29 cellular contexts compared by ENCODE assay signal in the genomic region with DNA sequence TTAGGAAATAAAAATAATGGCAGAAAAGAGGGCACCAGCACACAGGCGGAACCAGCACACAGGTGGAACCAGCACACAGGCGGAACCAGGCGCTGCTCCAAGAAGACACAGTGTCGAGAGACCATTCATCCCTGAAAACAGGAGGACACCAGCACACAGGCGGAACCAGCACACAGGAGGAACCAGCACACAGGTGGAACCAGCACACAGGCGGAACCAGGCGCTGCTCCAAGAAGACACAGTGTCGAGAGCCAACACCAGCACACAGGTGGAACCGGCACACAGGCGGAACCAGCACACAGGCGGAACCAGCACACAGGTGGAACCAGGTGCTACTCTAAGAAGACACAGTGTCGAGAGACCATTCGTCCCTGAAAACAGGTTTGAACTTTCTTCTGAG.
"Had no signal": no experiment of that assay in that cellular context is flagged by ENCODE, and none has a peak within 500 bp of the region (broad histone marks: within the 10 kb centered on the region; RNA-seq: fewer than 3 reads in every experiment).

No MANE protein-coding gene starts in this region.

- H3K27ac ChIP-seq: brain microvascular endothelial cell, esophagus squamous epithelium, gastroesophageal sphincter had no signal

- DNase-seq: activated CD4-positive, alpha-beta memory T cell treated with anti-CD3 and anti-CD28 coated beads for 36 hours; activated CD4-positive, alpha-beta T cell treated with anti-CD3 and anti-CD28 coated beads for 36 hours; activated CD4-positive, alpha-beta T cell treated with anti-CD3 and anti-CD28 coated beads, Interleukin-2, amount 10 ng/mL, durations not matched to agents 24 days and 14 days; activated CD4-positive, CD25-positive, alpha-beta regulatory T cell; activated CD4-positive, CD25-positive, alpha-beta regulatory T cell treated with anti-CD3 and anti-CD28 coated beads, Interleukin-2, amount 50 U/mL, for 72 hours; activated CD8-positive, alpha-beta memory T cell treated with anti-CD3 and anti-CD28 coated beads, Interleukin-2, amount 10 ng/mL, durations not matched to agents 7 days and 5 days; activated CD8-positive, alpha-beta memory T cell treated with anti-CD3 and anti-CD28 coated beads, Interleukin-2, amount 50 U/mL, for 4 hours; activated CD8-positive, alpha-beta T cell treated with anti-CD3 and anti-CD28 coated beads, Interleukin-2, amount 10 ng/mL, durations not matched to agents 7 days and 5 days; activated gamma-delta T cell treated with Interleukin-2 at 50 U/mL for 16 hours; activated naive CD4-positive, alpha-beta T cell treated with anti-CD3 and anti-CD28 coated beads, Interleukin-2, amount 50 U/mL, for 16 hours; activated naive CD4-positive, alpha-beta T cell treated with Interleukin-2 at 50 U/mL for 16 hours; activated T-cell treated with anti-CD3 and anti-CD28 coated beads, Interleukin-2, amount 50 U/mL, for 1 hour; activated T-cell treated with anti-CD3 and anti-CD28 coated beads, Interleukin-2, amount 50 U/mL, for 48 hours; amniotic stem cell; anterior cingulate cortex; brain microvascular endothelial cell; cortex of kidney; dermis blood vessel endothelial cell; effector CD4-positive, alpha-beta T cell; effector memory CD8-positive, alpha-beta T cell; erythroblast; esophagus squamous epithelium; foreskin melanocyte; T-helper 2 cell had no signal

- ATAC-seq: activated CD4-positive, alpha-beta T cell treated with anti-CD3 and anti-CD28 coated beads for 36 hours; activated CD8-positive, alpha-beta memory T cell treated with anti-CD3 and anti-CD28 coated beads, Interleukin-2, amount 10 ng/mL, durations not matched to agents 7 days and 5 days; activated CD8-positive, alpha-beta T cell treated with anti-CD3 and anti-CD28 coated beads, Interleukin-2, amount 10 ng/mL, durations not matched to agents 7 days and 5 days; effector memory CD8-positive, alpha-beta T cell; gastroesophageal sphincter had no signal

- H3K36me3 ChIP-seq: brain microvascular endothelial cell, esophagus squamous epithelium, gastroesophageal sphincter had no signal

- H3K9me3 Mint-ChIP-seq: activated CD4-positive, alpha-beta memory T cell treated with anti-CD3 and anti-CD28 coated beads for 36 hours; activated T-helper 1 cell treated with anti-CD3 and anti-CD28 coated beads, Interleukin-12 subunit alpha, Interleukin-12 subunit beta, Interleukin-2, Interleukin-4 antibody, amounts not matched to agents 30 ng/mL and 10 ng/mL and 1 ng/mL, durations not matched to agents 14 hours and 24 hours and 36 hours; central memory CD8-positive, alpha-beta T cell; effector memory CD8-positive, alpha-beta T cell had no signal

- H3K27ac Mint-ChIP-seq: activated CD4-positive, alpha-beta memory T cell treated with anti-CD3 and anti-CD28 coated beads for 36 hours; activated CD4-positive, alpha-beta T cell treated with anti-CD3 and anti-CD28 coated beads for 36 hours; activated CD4-positive, alpha-beta T cell treated with anti-CD3 and anti-CD28 coated beads, Interleukin-2, amount 10 ng/mL, durations not matched to agents 24 days and 14 days; activated CD8-positive, alpha-beta memory T cell treated with anti-CD3 and anti-CD28 coated beads, Interleukin-2, amount 10 ng/mL, durations not matched to agents 7 days and 5 days; activated CD8-positive, alpha-beta T cell treated with anti-CD3 and anti-CD28 coated beads, Interleukin-2, amount 10 ng/mL, durations not matched to agents 7 days and 5 days; activated naive CD8-positive, alpha-beta T cell; activated T-helper 1 cell treated with anti-CD3 and anti-CD28 coated beads, Interleukin-12 subunit alpha, Interleukin-12 subunit beta, Interleukin-2, Interleukin-4 antibody, amounts not matched to agents 30 ng/mL and 10 ng/mL and 1 ng/mL, durations not matched to agents 14 hours and 24 hours and 36 hours; activated T-helper 2 cell treated with anti-CD3 and anti-CD28 coated beads, Interferon-gamma antibody, Interleukin-2, Interleukin-4, amounts not matched to agents 10 μg/mL and 5 μg/mL and 100 μg/mL, durations not matched to agents 14 hours and 24 hours and 36 hours; effector memory CD8-positive, alpha-beta T cell had no signal

- H3K4me3 Mint-ChIP-seq: activated CD4-positive, alpha-beta memory T cell treated with anti-CD3 and anti-CD28 coated beads for 36 hours; activated CD4-positive, alpha-beta T cell treated with anti-CD3 and anti-CD28 coated beads for 36 hours; activated CD4-positive, alpha-beta T cell treated with anti-CD3 and anti-CD28 coated beads, Interleukin-2, amount 10 ng/mL, durations not matched to agents 24 days and 14 days; activated CD8-positive, alpha-beta memory T cell treated with anti-CD3 and anti-CD28 coated beads, Interleukin-2, amount 10 ng/mL, durations not matched to agents 7 days and 5 days; activated CD8-positive, alpha-beta T cell treated with anti-CD3 and anti-CD28 coated beads, Interleukin-2, amount 10 ng/mL, durations not matched to agents 7 days and 5 days; activated naive CD8-positive, alpha-beta T cell; activated T-helper 1 cell treated with anti-CD3 and anti-CD28 coated beads, Interleukin-12 subunit alpha, Interleukin-12 subunit beta, Interleukin-2, Interleukin-4 antibody, amounts not matched to agents 30 ng/mL and 10 ng/mL and 1 ng/mL, durations not matched to agents 14 hours and 24 hours and 36 hours; central memory CD8-positive, alpha-beta T cell; effector memory CD8-positive, alpha-beta T cell had no signal

- H3K4me1 Mint-ChIP-seq: activated CD4-positive, alpha-beta T cell treated with anti-CD3 and anti-CD28 coated beads for 36 hours; activated CD4-positive, alpha-beta T cell treated with anti-CD3 and anti-CD28 coated beads, Interleukin-2, amount 10 ng/mL, durations not matched to agents 24 days and 14 days; activated CD8-positive, alpha-beta memory T cell treated with anti-CD3 and anti-CD28 coated beads, Interleukin-2, amount 10 ng/mL, durations not matched to agents 7 days and 5 days; central memory CD8-positive, alpha-beta T cell had no signal

- H3K36me3 Mint-ChIP-seq: activated CD4-positive, alpha-beta memory T cell treated with anti-CD3 and anti-CD28 coated beads for 36 hours; activated CD8-positive, alpha-beta memory T cell treated with anti-CD3 and anti-CD28 coated beads, Interleukin-2, amount 10 ng/mL, durations not matched to agents 7 days and 5 days had no signal

- H3K27me3 Mint-ChIP-seq: activated CD4-positive, alpha-beta memory T cell treated with anti-CD3 and anti-CD28 coated beads for 36 hours; activated CD4-positive, alpha-beta T cell treated with anti-CD3 and anti-CD28 coated beads for 36 hours; activated CD4-positive, alpha-beta T cell treated with anti-CD3 and anti-CD28 coated beads, Interleukin-2, amount 10 ng/mL, durations not matched to agents 24 days and 14 days; activated CD8-positive, alpha-beta memory T cell treated with anti-CD3 and anti-CD28 coated beads, Interleukin-2, amount 10 ng/mL, durations not matched to agents 7 days and 5 days; activated naive CD8-positive, alpha-beta T cell had no signal

- H3K4me1 ChIP-seq: esophagus squamous epithelium, gastroesophageal sphincter had no signal

- H3K27me3 ChIP-seq: brain microvascular endothelial cell, esophagus squamous epithelium, gastroesophageal sphincter had no signal

- H3K4me3 ChIP-seq: esophagus squamous epithelium, gastroesophageal sphincter had no signal

- H3K9me3 ChIP-seq: esophagus squamous epithelium, gastroesophageal sphincter had no signal
